Comparison of ENCODE assay signal across 16 cellular contexts in genomic region chr10:4501306-4501705, GRCh38.
"Had no signal": no experiment of that assay in that cellular context is flagged by ENCODE, and none has a peak within 500 bp of the region (broad histone marks: within the 10 kb centered on the region; RNA-seq: fewer than 3 reads in every experiment).

No MANE protein-coding gene starts in this region.

- H3K36me3 ChIP-seq: colonic mucosa, heart right ventricle, lower lobe of right lung, neutrophil, right lobe of liver, SJSA1, suprapubic skin had no signal

- H3K27me3 ChIP-seq: colonic mucosa, heart right ventricle, neutrophil, right lobe of liver, SJSA1, suprapubic skin had no signal

- H3K9me3 ChIP-seq: colonic mucosa, heart right ventricle, lower lobe of right lung, neutrophil, right lobe of liver, SJSA1, suprapubic skin had no signal

- ATAC-seq: heart right ventricle; lower lobe of right lung; naive thymus-derived CD4-positive, alpha-beta T cell had no signal

- H3K4me1 ChIP-seq: colonic mucosa, right lobe of liver had no signal

- DNase-seq: activated CD4-positive, alpha-beta memory T cell treated with anti-CD3 and anti-CD28 coated beads, Interleukin-2, amount 10 ng/mL, durations not matched to agents 7 days and 5 days; activated CD4-positive, alpha-beta T cell treated with anti-CD3 and anti-CD28 coated beads for 1 hour; activated naive CD4-positive, alpha-beta T cell; aorta; colonic mucosa; foreskin melanocyte; heart right ventricle; kidney; lower lobe of right lung; naive thymus-derived CD4-positive, alpha-beta T cell; right lobe of liver; stimulated activated CD4-positive, alpha-beta T cell treated with anti-CD3 and anti-CD28 coated beads, Interleukin-12 subunit alpha, Interleukin-12 subunit beta, amount 100 ng/mL, for 4 hours; stimulated activated naive CD4-positive, alpha-beta T cell treated with Interleukin-2 at 50 U/mL for 16 hours had no signal

- H3K4me3 ChIP-seq: colonic mucosa, heart right ventricle, lower lobe of right lung, right lobe of liver, SJSA1, suprapubic skin had no signal

- H3K27ac ChIP-seq: colonic mucosa, heart right ventricle, lower lobe of right lung, neutrophil, right lobe of liver, SJSA1, suprapubic skin had no signal
